ENCODE assay signal across 1 cellular context in the genomic region with DNA sequence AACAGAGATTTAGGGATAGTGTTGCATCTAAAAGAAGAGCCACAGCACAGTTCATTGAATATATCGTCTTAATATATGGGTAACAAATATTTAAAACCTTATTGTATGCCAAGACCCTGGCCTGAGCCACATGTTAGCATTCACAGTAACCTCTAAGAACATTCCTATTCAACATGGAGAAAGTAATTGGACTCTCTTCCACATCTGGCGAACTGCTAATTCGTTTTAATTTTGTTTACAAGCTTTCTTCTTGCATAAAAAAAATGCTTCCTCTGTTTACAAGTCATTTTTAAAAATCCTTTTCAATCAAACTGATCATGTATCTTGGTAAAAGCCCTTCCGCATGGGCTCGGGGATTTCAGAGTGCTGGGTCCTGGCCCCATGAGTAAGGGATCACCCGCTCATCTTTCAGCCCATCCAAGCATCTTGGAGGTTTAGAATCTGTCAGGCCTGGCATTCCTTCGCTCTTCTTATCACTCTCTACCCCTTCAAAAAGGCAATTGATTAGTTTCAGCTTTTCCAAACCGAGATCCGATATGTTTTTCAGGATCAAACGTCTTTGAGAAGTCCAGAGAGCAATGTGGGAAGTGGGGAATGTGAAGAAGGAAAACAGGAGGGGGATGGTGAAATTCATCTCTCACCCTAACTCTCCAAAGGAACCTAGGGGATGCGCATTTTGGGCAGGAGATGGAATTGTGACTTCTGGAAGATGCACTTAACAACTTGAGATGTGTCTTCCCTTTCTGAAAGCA.
TF ChIP-seq lines count a peak whose summit lies in the region.

No MANE protein-coding gene starts in this region.

TF ChIP-seq in SK-N-SH treated with all-trans-retinoic acid at 6 μM for 48 hours, 23 proteins besides CTCF, POLR2A, EP300 and RAD21 (continued from another document):
- TF ChIP-seq, protein P1, sequence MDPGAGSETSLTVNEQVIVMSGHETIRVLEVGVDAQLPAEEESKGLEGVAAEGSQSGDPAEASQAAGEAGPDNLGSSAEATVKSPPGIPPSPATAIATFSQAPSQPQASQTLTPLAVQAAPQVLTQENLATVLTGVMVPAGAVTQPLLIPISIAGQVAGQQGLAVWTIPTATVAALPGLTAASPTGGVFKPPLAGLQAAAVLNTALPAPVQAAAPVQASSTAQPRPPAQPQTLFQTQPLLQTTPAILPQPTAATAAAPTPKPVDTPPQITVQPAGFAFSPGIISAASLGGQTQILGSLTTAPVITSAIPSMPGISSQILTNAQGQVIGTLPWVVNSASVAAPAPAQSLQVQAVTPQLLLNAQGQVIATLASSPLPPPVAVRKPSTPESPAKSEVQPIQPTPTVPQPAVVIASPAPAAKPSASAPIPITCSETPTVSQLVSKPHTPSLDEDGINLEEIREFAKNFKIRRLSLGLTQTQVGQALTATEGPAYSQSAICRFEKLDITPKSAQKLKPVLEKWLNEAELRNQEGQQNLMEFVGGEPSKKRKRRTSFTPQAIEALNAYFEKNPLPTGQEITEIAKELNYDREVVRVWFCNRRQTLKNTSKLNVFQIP (CRISPR knock-in tag; IDR thresholded peaks at IDR 0.05; ENCODE audit: borderline replicate concordance, low read depth): no peak
- no peak for TF ChIP-seq ZNF8 (CRISPR knock-in tag; IDR thresholded peaks at IDR 0.05)
